ENCODE assay signal across 8 cellular contexts in the genomic region with DNA sequence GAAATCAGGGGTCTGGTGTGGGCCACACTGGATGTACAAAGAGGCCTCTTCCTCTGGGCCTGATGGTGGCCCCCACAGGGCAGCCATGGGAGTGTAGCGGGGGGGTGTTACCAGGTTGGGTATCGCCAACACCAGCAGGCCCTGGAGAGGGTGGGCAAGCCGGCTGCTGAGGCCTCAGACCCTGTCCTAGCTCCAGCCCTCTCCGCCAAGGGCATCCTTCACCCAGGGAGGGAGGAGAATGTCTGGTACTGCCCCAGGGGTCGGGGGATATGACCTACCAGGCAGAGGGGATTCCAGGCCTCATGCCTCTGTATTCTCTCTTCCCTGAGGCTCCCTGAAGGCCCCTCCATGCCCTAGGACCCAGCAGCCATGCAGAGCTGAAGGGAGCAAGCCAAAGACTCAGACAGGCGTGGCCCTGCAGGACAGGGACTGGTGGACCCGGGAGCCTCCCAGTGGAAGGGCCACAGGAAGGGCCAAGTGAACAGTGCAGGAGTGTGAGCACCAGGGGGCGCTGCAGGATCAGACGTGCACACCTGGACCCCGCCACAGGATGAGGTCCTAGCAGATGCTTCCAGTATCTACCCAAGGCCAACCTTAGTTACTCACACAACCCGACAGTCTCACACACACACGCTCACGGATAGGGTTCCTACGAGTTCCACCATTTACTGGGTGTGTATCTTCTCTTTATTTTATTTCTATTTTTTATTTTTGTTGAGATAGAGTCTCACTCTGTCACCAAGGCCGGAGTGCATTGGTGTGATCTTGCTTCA. TPM values are rescaled to one million over a fixed set of nuclear protein-coding genes. Genes with fewer than 3 reads are reported as not detected.
DNase-seq lines count a peak whose midpoint lies in the region; ATAC-seq and TF ChIP-seq lines count a peak whose summit lies in the region.

No MANE protein-coding gene starts in this region.

- H3K36me3 Mint-ChIP-seq in activated T-cell treated with anti-CD3 and anti-CD28 coated beads, Interleukin-2, amount 50 U/mL, for 24 hours (ENCODE audit: low read depth) = no peaks in the 10 kb centered on the region
- no peaks in the 10 kb centered on the region for H3K36me3 Mint-ChIP-seq in nephron progenitor cell (ENCODE audit: low read depth)

- peaks cover 4% of the 10 kb centered on the region for H3K27me3 Mint-ChIP-seq in activated T-cell treated with anti-CD3 and anti-CD28 coated beads, Interleukin-2, amount 50 U/mL, for 24 hours
- peaks cover 20% of the 10 kb centered on the region for H3K27me3 Mint-ChIP-seq in nephron progenitor cell (ENCODE audit: low read depth, poor library complexity)

- in situ Hi-C loops in KBM-7 (cut with MboI; ENCODE audit: low pct_unique_long_range_greater_than_20kb, low sequenced_read_pairs) = no loop called here

- no peaks in the 10 kb centered on the region for H3K9me3 ChIP-seq in Peyer's patch

- ATAC-seq in GM19397 (IDR thresholded peaks at IDR 0.05; ENCODE audit: unreplicated experiment) = peak; percentile 82

- TF ChIP-seq CTCF in Peyer's patch (IDR thresholded peaks at IDR 0.05) (peak; percentile 90 to 99 (median 98)), nephron progenitor cell (IDR thresholded peaks at IDR 0.05) (peak; percentile 93)

- no peak overlapping the region for H3K27ac ChIP-seq in Peyer's patch

- no peaks in the 10 kb centered on the region for H3K27me3 ChIP-seq in Peyer's patch

- no peak for TF ChIP-seq POLR2A in Peyer's patch (IDR thresholded peaks at IDR 0.05)

- H3K36me3 ChIP-seq in Peyer's patch = no peaks in the 10 kb centered on the region

- DNase-seq in Ammon's horn (ENCODE audit: low spot score) (peak; percentile 94), KBM-7 (peak; percentile 87), Peyer's patch (peak; percentile 92 to 96 (median 95)), fibroblast of gingiva (ENCODE audit: low read depth) (peak; percentile 66), nephron progenitor cell (peak; percentile 94)
- DNase-seq in activated T-cell treated with anti-CD3 and anti-CD28 coated beads, Interleukin-2, amount 50 U/mL, for 24 hours = peak; percentile 93
- DNase-seq in stimulated activated naive CD4-positive, alpha-beta T cell (lab: John Stamatoyannopoulos, UW) = peak; percentile 59 to 89 (median 81)

- H3K27ac Mint-ChIP-seq in activated T-cell treated with anti-CD3 and anti-CD28 coated beads, Interleukin-2, amount 50 U/mL, for 24 hours = peak overlapping the region; percentile 57
- no peak overlapping the region for H3K27ac Mint-ChIP-seq in nephron progenitor cell

- no peak overlapping the region for H3K4me3 ChIP-seq in Peyer's patch

- H3K4me3 Mint-ChIP-seq in activated T-cell treated with anti-CD3 and anti-CD28 coated beads, Interleukin-2, amount 50 U/mL, for 24 hours = no peak overlapping the region
- peak overlapping the region; percentile 26 for H3K4me3 Mint-ChIP-seq in nephron progenitor cell

- no peaks in the 10 kb centered on the region for H3K9me3 Mint-ChIP-seq in activated T-cell treated with anti-CD3 and anti-CD28 coated beads, Interleukin-2, amount 50 U/mL, for 24 hours
- H3K9me3 Mint-ChIP-seq in nephron progenitor cell = peaks cover 6% of the 10 kb centered on the region

- peaks cover 37% of the 10 kb centered on the region for H3K4me1 Mint-ChIP-seq in activated T-cell treated with anti-CD3 and anti-CD28 coated beads, Interleukin-2, amount 50 U/mL, for 24 hours (ENCODE audit: low read depth)
- peaks cover 46% of the 10 kb centered on the region for H3K4me1 Mint-ChIP-seq in nephron progenitor cell

- H3K4me1 ChIP-seq in Peyer's patch = peaks cover 0 to 8% (median 0%) of the 10 kb centered on the region in 4 donors

RNA-seq across cellular contexts. Expression of gene CES4A, which starts 10.9 kb away (rescaled TPM):
- 10 to 100 TPM; 13.7 to 26.5 (median 17.9) TPM for total RNA-seq in Peyer's patch

RNA-seq across cellular contexts. Expression of gene CES3, which starts 16.5 kb away (rescaled TPM):
- total RNA-seq in Peyer's patch = 100 to 1,000 TPM in 3 of 4 donors, 10 to 100 TPM in 1; 28.9 to 227 (median 161) TPM

RNA-seq across cellular contexts. Expression of gene CES2, which starts 42.2 kb away (rescaled TPM):
- 1,000 to 10,000 TPM in 3 of 4 donors, 100 to 1,000 TPM in 1; 113 to 4,512 (median 3,000) TPM for total RNA-seq in Peyer's patch

RNA-seq across cellular contexts. Expression of gene CIAO2B, which starts 43.3 kb away (rescaled TPM):
- total RNA-seq in Peyer's patch = 10 to 100 TPM; 28.1 to 72.7 (median 55.2) TPM

RNA-seq across cellular contexts. Expression of gene CBFB, which starts 51.4 kb away (rescaled TPM):
- total RNA-seq in Peyer's patch = 10 to 100 TPM; 14.0 to 30.5 (median 26.6) TPM
